17 cellular contexts compared by ENCODE assay signal in genomic region chr20:44075191-44075949, GRCh38.
DNase-seq lines count a peak whose midpoint lies in the region; ATAC-seq and TF ChIP-seq lines count a peak whose summit lies in the region.
"Had no signal": no experiment of that assay in that cellular context is flagged by ENCODE, and none has a peak within 500 bp of the region (broad histone marks: within the 10 kb centered on the region; RNA-seq: fewer than 3 reads in every experiment).

No MANE protein-coding gene starts in this region.

- no peaks in the 10 kb centered on the region for H3K9me3 Mint-ChIP-seq in dendritic cell treated with granulocyte-macrophage colony-stimulating factor and Interleukin-4, amounts not matched to agents 40 ng/mL and 50 ng/mL, for 4 days
- H3K9me3 Mint-ChIP-seq: activated CD4-positive, alpha-beta memory T cell treated with anti-CD3 and anti-CD28 coated beads for 36 hours; activated T-cell treated with anti-CD3 and anti-CD28 coated beads, Interleukin-2, amount 50 U/mL, for 72 hours; naive B cell had no signal

- POLR2A ChIA-PET in IMR-90 (lab: Charles Lee; ENCODE audit: unreplicated experiment), result no interaction called here

- no peak overlapping the region for H2AFZ ChIP-seq in IMR-90 (replicated peaks; ENCODE audit: low read length, poor library complexity)

- H4K5ac ChIP-seq in IMR-90 (ENCODE audit: low read depth, low read length), result no peak overlapping the region

- H2BK15ac ChIP-seq in IMR-90 (ENCODE audit: low read depth, low read length), result no peak overlapping the region; the same call in 2 of the 3 replicates

- no peak overlapping the region for H4K8ac ChIP-seq in IMR-90 (ENCODE audit: low read depth in 2 of 2, low read length in 2 of 2)

- no peak for TF ChIP-seq CTCF in IMR-90 (conservative IDR thresholded peaks at IDR 0.05; ENCODE audit: low read depth, low read length)

- no peak for TF ChIP-seq RAD21 in IMR-90 (IDR thresholded peaks at IDR 0.05; ENCODE audit: low read length)

- H3K36me3 ChIP-seq in IMR-90 (ENCODE audit: control insufficient read depth, insufficient read depth, low read length), result no peaks in the 10 kb centered on the region
- H3K36me3 ChIP-seq: esophagus squamous epithelium, prostate gland, WERI-Rb-1 had no signal

- H3K36me3 Mint-ChIP-seq in dendritic cell treated with granulocyte-macrophage colony-stimulating factor and Interleukin-4, amounts not matched to agents 40 ng/mL and 50 ng/mL, for 4 days (ENCODE audit: low read depth), result no peaks in the 10 kb centered on the region
- H3K36me3 Mint-ChIP-seq: activated CD4-positive, alpha-beta memory T cell treated with anti-CD3 and anti-CD28 coated beads for 36 hours; naive B cell had no signal

- CTCF ChIA-PET in IMR-90 (lab: Yijun Ruan, JAX), result no interaction called here

- peaks cover 2% of the 10 kb centered on the region for H3K27me3 Mint-ChIP-seq in dendritic cell treated with granulocyte-macrophage colony-stimulating factor and Interleukin-4, amounts not matched to agents 40 ng/mL and 50 ng/mL, for 4 days
- H3K27me3 Mint-ChIP-seq: activated CD4-positive, alpha-beta memory T cell treated with anti-CD3 and anti-CD28 coated beads for 36 hours had no signal

- in situ Hi-C loops in IMR-90 (cut with MboI; ENCODE audit: low sequenced_read_pairs), result no loop called here

- no peak overlapping the region for H3K4me3 ChIP-seq in IMR-90 (ENCODE audit: insufficient read depth, low read depth, low read length)
- H3K4me3 ChIP-seq: esophagus squamous epithelium, prostate gland had no signal

- peak overlapping the region; percentile 7 for H2AK9ac ChIP-seq in IMR-90 (replicated peaks; ENCODE audit: low read depth, low read length, poor library complexity)

- H4K20me1 ChIP-seq in IMR-90 (ENCODE audit: insufficient read depth, low read length), result no peaks in the 10 kb centered on the region

- H2BK5ac ChIP-seq in IMR-90 (ENCODE audit: low read depth, low read length, poor library complexity, severe bottlenecking), result no peak overlapping the region

- peak overlapping the region; percentile 18; the same call in 1 of the 2 replicates for H2BK20ac ChIP-seq in IMR-90 (ENCODE audit: low read depth, low read length)

- H3K4me3 Mint-ChIP-seq in dendritic cell treated with granulocyte-macrophage colony-stimulating factor and Interleukin-4, amounts not matched to agents 40 ng/mL and 50 ng/mL, for 4 days, result no peak overlapping the region
- H3K4me3 Mint-ChIP-seq: activated CD4-positive, alpha-beta memory T cell treated with anti-CD3 and anti-CD28 coated beads for 36 hours; naive B cell had no signal

- no peak for TF ChIP-seq POLR2A in IMR-90 (IDR thresholded peaks at IDR 0.05; ENCODE audit: low read depth, low read length)

- ATAC-seq in IMR-90 (ENCODE audit: low read depth), result no peak
- ATAC-seq: activated T-cell treated with anti-CD3 and anti-CD28 coated beads, Interleukin-2, amount 50 U/mL, for 72 hours had no signal

- no peak overlapping the region for H3K18ac ChIP-seq in IMR-90 (ENCODE audit: low read depth, low read length)

- 94% methylated on average over 23 of the region's 23 CpGs; no CpG with 5 or more reads in 1 of the 2 experiments for WGBS in IMR-90 (ENCODE audit: extremely low coverage in 2 of 2, insufficient read length in 1 of 2), 2 experiments

- dilution Hi-C loops in IMR-90 (cut with HindIII; ENCODE audit: low sequenced_read_pairs, unreplicated experiment), result no loop called here

- H3K9me3 ChIP-seq in IMR-90 (ENCODE audit: control insufficient read depth, insufficient read depth, low read length), result no peaks in the 10 kb centered on the region
- H3K9me3 ChIP-seq: esophagus squamous epithelium, prostate gland had no signal

- H3K27ac ChIP-seq in IMR-90 (ENCODE audit: insufficient read depth, low read length), result no peak overlapping the region
- H3K27ac ChIP-seq: esophagus squamous epithelium, prostate gland, WERI-Rb-1 had no signal

- H3K27me3 ChIP-seq in IMR-90 (ENCODE audit: control insufficient read depth, insufficient read depth, low read length), result no peaks in the 10 kb centered on the region

- BruUV-seq in IMR-90 (replicated peaks; lab: Mats Ljungman, UMichigan), result no TSS peak

- peak overlapping the region; percentile 70 for H2AK5ac ChIP-seq in IMR-90 (ENCODE audit: low read depth, low read length)

- peak overlapping the region; percentile 6; the same call in 1 of the 2 replicates for H4K91ac ChIP-seq in IMR-90 (ENCODE audit: insufficient read depth, low read depth, low read length)

- peaks cover 16% of the 10 kb centered on the region for H3K9me1 ChIP-seq in IMR-90 (ENCODE audit: insufficient read depth, low read length)

- H2BK120ac ChIP-seq in IMR-90 (ENCODE audit: low read depth, low read length), result peak overlapping the region; percentile 18; the same call in 1 of the 2 replicates

- H3K4me1 ChIP-seq in IMR-90 (ENCODE audit: control insufficient read depth, insufficient read depth, low read length), result peaks cover 9% of the 10 kb centered on the region
- H3K4me1 ChIP-seq: esophagus squamous epithelium, prostate gland had no signal

- no peaks in the 10 kb centered on the region for H3K79me1 ChIP-seq in IMR-90 (ENCODE audit: low read depth in 1 of 2, low read length in 2 of 2)

- H3K14ac ChIP-seq in IMR-90 (replicated peaks; ENCODE audit: low read depth, low read length), result no peak overlapping the region

- H3K23ac ChIP-seq in IMR-90 (ENCODE audit: low read depth, low read length), result no peak overlapping the region

- intact Hi-C loops in IMR-90 (cut with micrococcal nuclease), result loop anchor here (10.0 kb wide), 1 partner anchor 131 kb away; no protein-coding TSS in a partner anchor
- intact Hi-C loops in dendritic cell treated with granulocyte-macrophage colony-stimulating factor and Interleukin-4, amounts not matched to agents 40 ng/mL and 50 ng/mL, for 4 days (cut with micrococcal nuclease), result no loop called here

- H3K27ac Mint-ChIP-seq in dendritic cell treated with granulocyte-macrophage colony-stimulating factor and Interleukin-4, amounts not matched to agents 40 ng/mL and 50 ng/mL, for 4 days, result peak overlapping the region; percentile 55
- H3K27ac Mint-ChIP-seq: activated CD4-positive, alpha-beta memory T cell treated with anti-CD3 and anti-CD28 coated beads for 36 hours; activated T-cell treated with anti-CD3 and anti-CD28 coated beads, Interleukin-2, amount 50 U/mL, for 72 hours; naive B cell had no signal

- H3K4me2 ChIP-seq in IMR-90 (ENCODE audit: low read depth, low read length), result no peak overlapping the region

- peak; percentile 54 for DNase-seq in activated effector memory CD4-positive, alpha-beta T cell treated with anti-CD3 and anti-CD28 coated beads, Interleukin-2, amount 50 U/mL, for 16 hours
- no peak for DNase-seq in activated effector memory CD4-positive, alpha-beta T cell treated with Interleukin-2 at 50 U/mL for 16 hours
- DNase-seq in IMR-90 (no peak), GOT3 (lab: John Stamatoyannopoulos, UW) (no peak), KG1 (lab: John Stamatoyannopoulos, UW) (no peak), NCI-H526 treated with DMSO at 0.1 percent for 48 hours (lab: John Stamatoyannopoulos, UW) (no peak)
- DNase-seq in stimulated activated CD8-positive, alpha-beta memory T cell treated with anti-CD3 and anti-CD28 coated beads, Interleukin-4, amount 100 ng/mL, for 48 hours, result peak; percentile 18
- DNase-seq: activated CD4-positive, alpha-beta memory T cell treated with anti-CD3 and anti-CD28 coated beads for 36 hours; activated T-cell treated with anti-CD3 and anti-CD28 coated beads, Interleukin-2, amount 50 U/mL, for 72 hours; effector CD4-positive, alpha-beta T cell; esophagus squamous epithelium; naive B cell; NCI-H187 treated with DMSO at 0.1 percent for 48 hours; NK-92 treated with Interleukin-12 subunit alpha and Interleukin-12 subunit beta, amount 100 ng/mL, for 24 hours; WERI-Rb-1 had no signal

- peaks cover 37% of the 10 kb centered on the region for H3K4me1 Mint-ChIP-seq in dendritic cell treated with granulocyte-macrophage colony-stimulating factor and Interleukin-4, amounts not matched to agents 40 ng/mL and 50 ng/mL, for 4 days (ENCODE audit: low read depth)

- no peak overlapping the region for H3K9ac ChIP-seq in IMR-90 (ENCODE audit: low read depth, low read length)

- no peak overlapping the region for H3K56ac ChIP-seq in IMR-90 (ENCODE audit: extremely low read depth, insufficient read depth, low read length)

- peak overlapping the region; percentile 75 for H3K4ac ChIP-seq in IMR-90 (ENCODE audit: low read depth, low read length)

TF ChIP-seq in IMR-90, 13 proteins besides CTCF, POLR2A, EP300 and RAD21:
- TF ChIP-seq BHLHE40 (IDR thresholded peaks at IDR 0.05; ENCODE audit: low read depth, low read length) (no peak), ELK1 (IDR thresholded peaks at IDR 0.05; ENCODE audit: borderline replicate concordance, low read depth, low read length) (no peak), MXI1 (IDR thresholded peaks at IDR 0.05; ENCODE audit: borderline replicate concordance, low read depth, low read length) (no peak), RFX5 (IDR thresholded peaks at IDR 0.05; ENCODE audit: low read depth, low read length) (no peak), FOS (IDR thresholded peaks at IDR 0.05; ENCODE audit: low read depth, low read length) (no peak), CHD1 (IDR thresholded peaks at IDR 0.05; ENCODE audit: low read depth, low read length) (no peak), RCOR1 (IDR thresholded peaks at IDR 0.05; ENCODE audit: insufficient replicate concordance, low read length) (no peak), NFE2L2 (IDR thresholded peaks at IDR 0.05; ENCODE audit: low read depth, low read length) (no peak), USF2 (IDR thresholded peaks at IDR 0.05; ENCODE audit: low read depth, low read length) (no peak), SMC3 (IDR thresholded peaks at IDR 0.05; ENCODE audit: low read depth, low read length) (no peak), MAZ (IDR thresholded peaks at IDR 0.05; ENCODE audit: borderline replicate concordance, low read depth, low read length) (no peak)
TF ChIP-seq in IMR-90: peak in this region for 0.

Comparison
In these comparisons a context has a peak if more than half of its experiments do, and no peak if none do; other contexts are left out.
1. DNase-seq: peak in activated effector memory CD4-positive, alpha-beta T cell treated with anti-CD3 and anti-CD28 coated beads, Interleukin-2, amount 50 U/mL, for 16 hours (single experiment) and stimulated activated CD8-positive, alpha-beta memory T cell treated with anti-CD3 and anti-CD28 coated beads, Interleukin-4, amount 100 ng/mL, for 48 hours (single experiment); none in activated effector memory CD4-positive, alpha-beta T cell treated with Interleukin-2 at 50 U/mL for 16 hours (single experiment), IMR-90 (single experiment), GOT3 (single experiment), KG1 (single experiment) and NCI-H526 treated with DMSO at 0.1 percent for 48 hours (single experiment).